ENCODE assay signal across 25 cellular contexts in genomic region chr7:33215992-33216391, GRCh38.
DNase-seq lines count a peak whose midpoint lies in the region; ATAC-seq, FAIRE-seq and TF ChIP-seq lines count a peak whose summit lies in the region.
"Had no signal": no experiment of that assay in that cellular context is flagged by ENCODE, and none has a peak within 500 bp of the region (broad histone marks: within the 10 kb centered on the region; RNA-seq: fewer than 3 reads in every experiment).

No MANE protein-coding gene starts in this region.

- WGBS in HepG2 (ENCODE audit: low lambda C conversion rate), result 6% methylated on average over 1 of the region's 1 CpG
- WGBS in right lobe of liver (ENCODE audit: insufficient coverage, low coverage, low lambda C conversion rate, missing lambda C conversion rate), result 86% methylated on average over 1 of the region's 1 CpG
- WGBS in sigmoid colon, 2 donors, result 82 to 92% methylated on average over 1 of the region's 1 CpG

- H3K27me3 ChIP-seq in HepG2 (ENCODE audit: control insufficient read depth in 1 of 2, insufficient read depth in 2 of 2, low read length in 2 of 2), result no peaks in the 10 kb centered on the region
- no peaks in the 10 kb centered on the region for H3K27me3 ChIP-seq in right lobe of liver
- no peaks in the 10 kb centered on the region for H3K27me3 ChIP-seq in sigmoid colon
- no peaks in the 10 kb centered on the region for H3K27me3 ChIP-seq in vagina
- H3K27me3 ChIP-seq: BE2C; BLaER1 treated with 17β-estradiol and CSF1 and Interleukin-3, amounts not matched to agents 10 nM and 100 nM had no signal

- peak; percentile 92 to 93 for TF ChIP-seq EP300 in HepG2 (IDR thresholded peaks at IDR 0.05; ENCODE audit: low read depth in 2 of 2, low read length in 2 of 2)
- peak; percentile 86 for TF ChIP-seq EP300 in HepG2 (CRISPR knock-in tag; IDR thresholded peaks at IDR 0.05; ENCODE audit: borderline replicate concordance)
- TF ChIP-seq EP300 in sigmoid colon (IDR thresholded peaks at IDR 0.05), result no peak

- H3K27ac Mint-ChIP-seq in WTC11, result no peak overlapping the region
- H3K27ac Mint-ChIP-seq: CD14-positive monocyte; CD4-positive, alpha-beta T cell; CD8-positive, alpha-beta memory T cell; GM23338; H9 had no signal

- POLR2A ChIA-PET in HepG2 (lab: Yijun Ruan, JAX), result interaction anchor here (0.9 kb wide), 1 partner anchor 107 kb away, joined by 3 read pairs; no protein-coding TSS in a partner anchor
- POLR2A ChIA-PET in WTC11 (lab: Charles Lee), result no interaction called here

- intact Hi-C loops in HepG2 (cut with micrococcal nuclease; ENCODE audit: unreplicated experiment) (loop anchor here (2.0 to 10.0 kb wide), 3 partner anchors 17 to 721 kb away; partner anchors contain the start of genes AVL9 and LSM5), right lobe of liver (cut with DNase I) (no loop called here), sigmoid colon (cut with DNase I) (no loop called here), vagina (cut with DNase I) (no loop called here)

- in situ Hi-C loops in HepG2 (cut with HindIII; ENCODE audit: extremely low pct_ligation_motif_present, low pct_unique_long_range_greater_than_20kb), result no loop called here

- ATAC-seq in HepG2 (peak; percentile 89), right lobe of liver (no peak), WTC11 (no peak), HG02623 (IDR thresholded peaks at IDR 0.05; ENCODE audit: unreplicated experiment) (no peak)
- ATAC-seq: A549, GM12878, GM23338, HCT116 had no signal

- DNase-seq in HepG2 (ENCODE audit: low spot score) (peak; percentile 98), right lobe of liver (no peak), fibroblast of gingiva (ENCODE audit: low read depth) (peak; percentile 38), sigmoid colon (no peak), WTC11 (ENCODE audit: low spot score) (no peak), vagina (ENCODE audit: extremely low spot score in 2 of 2) (no peak)
- DNase-seq: 8988T; ACHN; BE2C; CD4-positive, alpha-beta T cell; CD8-positive, alpha-beta memory T cell; DMS 273 treated with DMSO at 0.1 percent for 48 hours; DMS79; EL; GDM1; H9 had no signal

- no peak overlapping the region for H3K4me3 Mint-ChIP-seq in WTC11
- H3K4me3 Mint-ChIP-seq: CD14-positive monocyte; CD4-positive, alpha-beta T cell; CD8-positive, alpha-beta memory T cell; GM23338; H9 had no signal

- peak; percentile 14; the same call in 1 of the 2 replicates for TF ChIP-seq CTCF in HepG2 (CRISPR knock-in tag; IDR thresholded peaks at IDR 0.05)
- no peak for TF ChIP-seq CTCF in right lobe of liver (IDR thresholded peaks at IDR 0.05)
- no peak for TF ChIP-seq CTCF in sigmoid colon (IDR thresholded peaks at IDR 0.05)
- no peak for TF ChIP-seq CTCF in WTC11 (IDR thresholded peaks at IDR 0.05)
- TF ChIP-seq CTCF in vagina (IDR thresholded peaks at IDR 0.05), result no peak

- H3K79me2 ChIP-seq in HepG2 (ENCODE audit: insufficient read depth, low read length), result no peaks in the 10 kb centered on the region

- FAIRE-seq in HepG2 (lab: Jason Lieb, UNC), result peak; percentile 83
- FAIRE-seq: D721Med, GM12878, GM19239 had no signal

- H3K36me3 ChIP-seq in HepG2 (replicated peaks in 1 of 2; ENCODE audit: control insufficient read depth in 1 of 2, insufficient read depth in 2 of 2, low read length in 2 of 2) (no peaks in the 10 kb centered on the region), right lobe of liver (no peaks in the 10 kb centered on the region), sigmoid colon (no peaks in the 10 kb centered on the region), vagina (no peaks in the 10 kb centered on the region)
- H3K36me3 ChIP-seq: BE2C had no signal

- no TSS peak for BruUV-seq in HepG2 (replicated peaks; lab: Mats Ljungman, UMichigan)

- H3K4me1 Mint-ChIP-seq in WTC11, result peaks cover 10% of the 10 kb centered on the region
- H3K4me1 Mint-ChIP-seq: CD14-positive monocyte; CD8-positive, alpha-beta memory T cell; GM23338 had no signal

- TF ChIP-seq RAD21 in HepG2 (CRISPR knock-in tag; IDR thresholded peaks at IDR 0.05), result no peak

- CTCF ChIA-PET in HepG2 (lab: Yijun Ruan, JAX; ENCODE audit: low intra/inter-chr PET ratio, low total read pairs) (no interaction called here), WTC11 (lab: Charles Lee) (no interaction called here)

- TF ChIP-seq POLR2A in HepG2 (IDR thresholded peaks at IDR 0.05; ENCODE audit: insufficient read depth in 1 of 2, low read depth in 2 of 2, low read length in 2 of 2) (no peak), right lobe of liver (IDR thresholded peaks at IDR 0.05) (no peak), sigmoid colon (IDR thresholded peaks at IDR 0.05) (no peak), vagina (IDR thresholded peaks at IDR 0.05) (no peak)

- H3K4me2 ChIP-seq in HepG2 (ENCODE audit: low read depth, low read length), result peak overlapping the region; percentile 48; the same call in 1 of the 2 replicates
- H3K4me2 ChIP-seq: A549; BLaER1 treated with 17β-estradiol and CSF1 and Interleukin-3, amounts not matched to agents 10 nM and 100 nM; GM23338 had no signal

- H3K9me3 ChIP-seq in HepG2 (ENCODE audit: low read length) (peaks cover 19% of the 10 kb centered on the region), right lobe of liver (no peaks in the 10 kb centered on the region), sigmoid colon (peaks cover 0 to 5% (median 1%) of the 10 kb centered on the region in 4 donors), vagina (peaks cover 4% of the 10 kb centered on the region)
- H3K9me3 ChIP-seq: BE2C had no signal

- H3K4me1 ChIP-seq in HepG2 (ENCODE audit: insufficient read depth, low read length) (peaks cover 74% of the 10 kb centered on the region), right lobe of liver (no peaks in the 10 kb centered on the region), sigmoid colon (peaks cover 0 to 26% (median 12%) of the 10 kb centered on the region in 4 donors), vagina (no peaks in the 10 kb centered on the region)
- H3K4me1 ChIP-seq: A549, BE2C had no signal

- H3K4me3 ChIP-seq in HepG2 (replicated peaks in 1 of 3; ENCODE audit: insufficient read depth in 1 of 3, low read depth in 2 of 3, low read length in 3 of 3) (0 out of 6 replicates have a peak overlapping the region, but pooled peaks of 1 of the 3 experiments have one; percentile 17), right lobe of liver (no peak overlapping the region), sigmoid colon (no peak overlapping the region), vagina (no peak overlapping the region)
- H3K4me3 ChIP-seq: A549; BLaER1 treated with 17β-estradiol and CSF1 and Interleukin-3, amounts not matched to agents 10 nM and 100 nM; GM12878; GM23338 had no signal

- H3K9me3 Mint-ChIP-seq in WTC11, result peaks cover 41% of the 10 kb centered on the region

- H4K20me1 ChIP-seq in HepG2 (ENCODE audit: insufficient read depth, low read length), result no peaks in the 10 kb centered on the region
- H4K20me1 ChIP-seq: BLaER1 treated with 17β-estradiol and CSF1 and Interleukin-3, amounts not matched to agents 10 nM and 100 nM had no signal

- no peak overlapping the region for H2AFZ ChIP-seq in HepG2 (ENCODE audit: low read length)
- H2AFZ ChIP-seq: GM23338 had no signal

- H3K27me3 Mint-ChIP-seq in WTC11 (ENCODE audit: low read depth), result no peaks in the 10 kb centered on the region
- H3K27me3 Mint-ChIP-seq: CD4-positive, alpha-beta T cell; CD8-positive, alpha-beta memory T cell had no signal

- H3K9ac ChIP-seq in HepG2 (ENCODE audit: insufficient read depth, low read depth, low read length), result peak overlapping the region; percentile 45
- H3K9ac ChIP-seq: BLaER1 treated with 17β-estradiol and CSF1 and Interleukin-3, amounts not matched to agents 10 nM and 100 nM had no signal

- H3K36me3 Mint-ChIP-seq in WTC11, result peaks cover 24% of the 10 kb centered on the region

- peak overlapping the region; percentile 85 for H3K27ac ChIP-seq in HepG2 (ENCODE audit: extremely low read length, insufficient read depth, low read length)
- H3K27ac ChIP-seq in right lobe of liver, result no peak overlapping the region
- peak overlapping the region; percentile 12 to 69 (median 38) for H3K27ac ChIP-seq in sigmoid colon
- no peak overlapping the region for H3K27ac ChIP-seq in vagina
- H3K27ac ChIP-seq: A549; BLaER1 treated with 17β-estradiol and CSF1 and Interleukin-3, amounts not matched to agents 10 nM and 100 nM had no signal

TF ChIP-seq in HepG2, 621 proteins besides CTCF, POLR2A, EP300 and RAD21 (continues in another document):
- TF ChIP-seq NR2C2 (CRISPR knock-in tag; IDR thresholded peaks at IDR 0.05; ENCODE audit: borderline replicate concordance) (peak; percentile 77), CEBPB (IDR thresholded peaks at IDR 0.05; ENCODE audit: borderline replicate concordance, low read depth, low read length) (peak; percentile 49; the same call in 1 of the 2 replicates), KAT8 (CRISPR knock-in tag; IDR thresholded peaks at IDR 0.05) (peak; percentile 61; the same call in 1 of the 2 replicates)
- TF ChIP-seq, protein P1, sequence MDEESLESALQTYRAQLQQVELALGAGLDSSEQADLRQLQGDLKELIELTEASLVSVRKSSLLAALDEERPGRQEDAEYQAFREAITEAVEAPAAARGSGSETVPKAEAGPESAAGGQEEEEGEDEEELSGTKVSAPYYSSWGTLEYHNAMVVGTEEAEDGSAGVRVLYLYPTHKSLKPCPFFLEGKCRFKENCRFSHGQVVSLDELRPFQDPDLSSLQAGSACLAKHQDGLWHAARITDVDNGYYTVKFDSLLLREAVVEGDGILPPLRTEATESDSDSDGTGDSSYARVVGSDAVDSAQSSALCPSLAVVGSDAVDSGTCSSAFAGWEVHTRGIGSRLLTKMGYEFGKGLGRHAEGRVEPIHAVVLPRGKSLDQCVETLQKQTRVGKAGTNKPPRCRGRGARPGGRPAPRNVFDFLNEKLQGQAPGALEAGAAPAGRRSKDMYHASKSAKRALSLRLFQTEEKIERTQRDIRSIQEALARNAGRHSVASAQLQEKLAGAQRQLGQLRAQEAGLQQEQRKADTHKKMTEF (CRISPR knock-in tag; IDR thresholded peaks at IDR 0.05), result peak; percentile 79

TF ChIP-seq in WTC11, 78 proteins besides CTCF, POLR2A, EP300 and RAD21 (continues in another document):
- TF ChIP-seq ZMAT4 (CRISPR knock-in tag; IDR thresholded peaks at IDR 0.05), result no peak

Comparison
In these comparisons a context has a peak if more than half of its experiments do, and no peak if none do; other contexts are left out.
1. DNase-seq: peak in HepG2 (single experiment) and fibroblast of gingiva (single experiment); none in right lobe of liver (0 of 3), sigmoid colon (single experiment), WTC11 (single experiment) and vagina (0 of 2).
2. H3K27ac ChIP-seq: peak in HepG2 (single experiment) and sigmoid colon (4 of 4); none in right lobe of liver (0 of 3) and vagina (single experiment).
3. Of the 50 proteins assayed by ChIP-seq in both HepG2 and WTC11: peak only in HepG2: ATF1, ATF2, CBFB, CTCF, ESRRA, FOXJ3 and 9 more; only in WTC11: none; in both: none; in neither: 33; mixed calls (peak in some experiments, not most) for 2.